Comparison of ENCODE assay signal across 1 cellular context in the genomic region with DNA sequence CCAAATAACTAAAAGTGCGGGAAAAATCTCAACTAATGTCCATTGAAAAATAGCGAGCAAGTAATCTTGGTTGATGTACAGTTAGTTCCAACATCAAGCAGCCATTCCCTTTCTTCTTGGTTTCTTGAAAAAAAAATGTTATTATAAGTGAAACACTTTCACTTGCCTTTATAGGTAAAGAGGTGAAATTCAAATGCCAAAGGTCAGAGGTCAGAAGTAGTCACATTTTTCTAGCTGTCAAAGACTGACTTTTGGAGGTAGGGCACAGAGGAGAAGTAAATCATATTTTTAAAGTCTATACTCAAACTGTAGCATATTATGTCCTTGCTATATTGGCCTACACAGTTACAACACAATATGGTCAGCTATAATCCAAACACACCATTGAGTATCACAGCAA.
TF ChIP-seq lines count a peak whose summit lies in the region.

No MANE protein-coding gene starts in this region.

TF ChIP-seq in K562, 482 proteins besides CTCF, POLR2A, EP300 and RAD21 (continued from another document):
- TF ChIP-seq SP2 (IDR thresholded peaks at IDR 0.05; ENCODE audit: extremely low read depth, low read depth, low read length, poor library complexity, severe bottlenecking), result no peak
- no peak for TF ChIP-seq POLR3A (IDR thresholded peaks at IDR 0.05; ENCODE audit: borderline replicate concordance, extremely low read depth, insufficient read depth, insufficient read length)
- TF ChIP-seq NR2C1 (IDR thresholded peaks at IDR 0.05), result peak; percentile 66
- peak; percentile 67 for TF ChIP-seq NR2C1 (tag; IDR thresholded peaks at IDR 0.05)
- TF ChIP-seq MEIS2 (IDR thresholded peaks at IDR 0.05; ENCODE audit: partially characterized antibody), result peak; percentile 58
- TF ChIP-seq, protein P1, sequence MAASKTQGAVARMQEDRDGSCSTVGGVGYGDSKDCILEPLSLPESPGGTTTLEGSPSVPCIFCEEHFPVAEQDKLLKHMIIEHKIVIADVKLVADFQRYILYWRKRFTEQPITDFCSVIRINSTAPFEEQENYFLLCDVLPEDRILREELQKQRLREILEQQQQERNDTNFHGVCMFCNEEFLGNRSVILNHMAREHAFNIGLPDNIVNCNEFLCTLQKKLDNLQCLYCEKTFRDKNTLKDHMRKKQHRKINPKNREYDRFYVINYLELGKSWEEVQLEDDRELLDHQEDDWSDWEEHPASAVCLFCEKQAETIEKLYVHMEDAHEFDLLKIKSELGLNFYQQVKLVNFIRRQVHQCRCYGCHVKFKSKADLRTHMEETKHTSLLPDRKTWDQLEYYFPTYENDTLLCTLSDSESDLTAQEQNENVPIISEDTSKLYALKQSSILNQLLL (CRISPR knock-in tag; IDR thresholded peaks at IDR 0.05; ENCODE audit: borderline replicate concordance), result no peak
- TF ChIP-seq TCF3 (CRISPR knock-in tag; IDR thresholded peaks at IDR 0.05), result no peak
- TF ChIP-seq, protein P2, sequence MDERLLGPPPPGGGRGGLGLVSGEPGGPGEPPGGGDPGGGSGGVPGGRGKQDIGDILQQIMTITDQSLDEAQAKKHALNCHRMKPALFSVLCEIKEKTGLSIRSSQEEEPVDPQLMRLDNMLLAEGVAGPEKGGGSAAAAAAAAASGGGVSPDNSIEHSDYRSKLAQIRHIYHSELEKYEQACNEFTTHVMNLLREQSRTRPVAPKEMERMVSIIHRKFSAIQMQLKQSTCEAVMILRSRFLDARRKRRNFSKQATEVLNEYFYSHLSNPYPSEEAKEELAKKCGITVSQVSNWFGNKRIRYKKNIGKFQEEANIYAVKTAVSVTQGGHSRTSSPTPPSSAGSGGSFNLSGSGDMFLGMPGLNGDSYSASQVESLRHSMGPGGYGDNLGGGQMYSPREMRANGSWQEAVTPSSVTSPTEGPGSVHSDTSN (CRISPR knock-in tag; IDR thresholded peaks at IDR 0.05; ENCODE audit: low read depth), result no peak
- TF ChIP-seq, protein P2 (tag; conservative IDR thresholded peaks at IDR 0.05; ENCODE audit: low read depth), result 0 out of 2 replicates have a peak, but pooled peaks have one; percentile 17
- no peak for TF ChIP-seq CREBBP (IDR thresholded peaks at IDR 0.05; ENCODE audit: low read depth, low read length)
- no peak for TF ChIP-seq RAD51 (IDR thresholded peaks at IDR 0.05; ENCODE audit: borderline replicate concordance, low read depth)
- no peak for TF ChIP-seq TARDBP (IDR thresholded peaks at IDR 0.05)
- no peak for TF ChIP-seq SAFB2 (IDR thresholded peaks at IDR 0.05; ENCODE audit: borderline replicate concordance, low read depth, low read length, severe bottlenecking)
